ENCODE assay signal across 8 cellular contexts in the genomic region with DNA sequence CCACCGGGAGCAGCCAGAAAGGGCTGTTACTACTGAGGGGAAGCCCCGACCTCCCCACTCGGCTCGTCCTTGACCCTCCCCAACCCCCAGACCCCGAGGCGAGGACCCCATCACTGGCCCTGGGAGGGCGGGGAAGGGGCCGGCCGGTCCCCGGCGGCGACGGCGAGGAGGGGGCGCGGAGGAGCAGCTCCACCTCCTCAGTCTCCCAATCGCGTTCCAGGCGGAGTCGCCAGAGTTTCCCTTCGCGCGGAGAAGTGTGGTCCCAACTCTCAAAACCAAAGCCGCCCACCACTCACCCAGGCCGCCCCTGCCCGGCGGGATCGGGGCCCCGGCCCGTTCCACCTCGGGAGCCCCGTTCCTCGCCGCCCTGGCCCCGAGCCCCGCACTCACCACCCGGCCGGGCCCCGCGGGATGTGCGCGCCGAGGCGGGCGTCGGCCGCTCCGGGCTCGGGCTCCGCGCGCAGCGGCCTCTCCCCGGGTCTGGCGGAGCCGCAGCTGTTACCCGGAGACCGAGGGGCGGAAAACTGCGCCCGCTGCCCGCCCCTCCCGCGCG. TPM values are rescaled to one million over a fixed set of nuclear protein-coding genes. Genes with fewer than 3 reads are reported as not detected.
DNase-seq lines count a peak whose midpoint lies in the region; ATAC-seq, FAIRE-seq and TF ChIP-seq lines count a peak whose summit lies in the region.

No MANE protein-coding gene starts in this region.

- no peaks in the 10 kb centered on the region for H3K9me3 ChIP-seq in OCI-LY7 (ENCODE audit: low read length)
- no peaks in the 10 kb centered on the region for H3K9me3 ChIP-seq in endodermal cell (ENCODE audit: control insufficient read depth, low read length)

- peak; percentile 24 for ATAC-seq in GM19372 (IDR thresholded peaks at IDR 0.05; ENCODE audit: low read depth, unreplicated experiment)

- no peaks in the 10 kb centered on the region for H3K27me3 ChIP-seq in endodermal cell (ENCODE audit: control insufficient read depth, insufficient read depth, low read length, poor library complexity, severe bottlenecking)

- no peaks in the 10 kb centered on the region for H3K27me3 Mint-ChIP-seq in endodermal cell (ENCODE audit: insufficient read depth)

- H3K4me1 Mint-ChIP-seq in endodermal cell = peaks cover 43% of the 10 kb centered on the region

- no peak overlapping the region for H3K27ac ChIP-seq in OCI-LY7 (ENCODE audit: low read depth, low read length, poor library complexity, severe bottlenecking)
- H3K27ac ChIP-seq in endodermal cell (ENCODE audit: low read depth, low read length) = peak overlapping the region; percentile 99

- H3K36me3 ChIP-seq in OCI-LY7 (ENCODE audit: insufficient read depth, low read length) (peaks cover 28% of the 10 kb centered on the region; the same call in 1 of the 2 replicates), endodermal cell (ENCODE audit: control insufficient read depth, insufficient read depth, low read length) (peaks cover 25% of the 10 kb centered on the region)

- no peaks in the 10 kb centered on the region for H4K20me1 ChIP-seq in OCI-LY7 (ENCODE audit: insufficient read depth, low read length)

- WGBS in endodermal cell (ENCODE audit: insufficient coverage in 1 of 2, insufficient read length in 1 of 2), 2 experiments = 0% methylated on average over 25 to 65 of the region's 65 CpGs

- H3K4me2 ChIP-seq in OCI-LY7 (ENCODE audit: low read length) = peak overlapping the region; percentile 91

- no TSS peak for BruUV-seq in OCI-LY7 (replicated peaks; lab: Mats Ljungman, UMichigan)

- H3K9me3 Mint-ChIP-seq in endodermal cell = no peaks in the 10 kb centered on the region

- H3K79me2 ChIP-seq in OCI-LY7 (ENCODE audit: insufficient read depth, low read depth, low read length) = no peaks in the 10 kb centered on the region

- intact Hi-C loops in OCI-LY7 (cut with micrococcal nuclease; ENCODE audit: unreplicated experiment) = no loop called here

- H3K9me2 ChIP-seq in OCI-LY7 (ENCODE audit: insufficient read depth, low read length) = no peaks in the 10 kb centered on the region

- in situ Hi-C loops in ACHN (cut with HindIII; ENCODE audit: low pct_ligation_motif_present, low pct_unique_long_range_greater_than_20kb, low sequenced_read_pairs) = no loop called here

- H3K4me1 ChIP-seq in OCI-LY7 (ENCODE audit: insufficient read depth, low read length, poor library complexity, severe bottlenecking) = peaks cover 13% of the 10 kb centered on the region
- peaks cover 14% of the 10 kb centered on the region for H3K4me1 ChIP-seq in endodermal cell (ENCODE audit: control insufficient read depth, insufficient read depth, low read length)

- no peak for FAIRE-seq in RCC 7860 (lab: Jason Lieb, UNC)

- peak overlapping the region; percentile 85 for H3K9ac ChIP-seq in endodermal cell (ENCODE audit: extremely low read depth, low read length, poor library complexity, severe bottlenecking)

- POLR2A ChIA-PET in OCI-LY7 (lab: Charles Lee) = no interaction called here

- CTCF ChIA-PET in OCI-LY7 (lab: Charles Lee; ENCODE audit: unreplicated experiment) = no interaction called here

- DNase-seq in ACHN (peak; percentile 40), OCI-LY7 (ENCODE audit: low spot score) (no peak), endodermal cell (peak; percentile 80), midbrain (lab: John Stamatoyannopoulos, UW) (peak; percentile 58), ureter (ENCODE audit: low spot score) (peak; percentile 72), SIG-M5 (lab: John Stamatoyannopoulos, UW) (no peak), RCC 7860 (ENCODE audit: low spot score) (no peak)

- TF ChIP-seq CTCF in OCI-LY7 (conservative IDR thresholded peaks at IDR 0.05; ENCODE audit: low read length) (no peak), endodermal cell (conservative IDR thresholded peaks at IDR 0.05) (no peak)

- H3K4me3 Mint-ChIP-seq in endodermal cell = peak overlapping the region; percentile 90

- peak overlapping the region; percentile 63 for H2AFZ ChIP-seq in OCI-LY7 (ENCODE audit: low read length)

- H3K27ac Mint-ChIP-seq in endodermal cell = no peak overlapping the region

- H3K4me3 ChIP-seq in OCI-LY7 (ENCODE audit: low read depth, low read length, poor library complexity, severe bottlenecking) (peak overlapping the region; percentile 74), endodermal cell (ENCODE audit: low read length) (peak overlapping the region; percentile 84)

- peaks cover 28% of the 10 kb centered on the region for H3K36me3 Mint-ChIP-seq in endodermal cell (ENCODE audit: low read depth)

RNA-seq across cellular contexts. Expression of a gene that starts 0.9 kb away (rescaled TPM):
- 4.4 and 14.9 TPM in 2 replicates for total RNA-seq in OCI-LY7 (2014; rRNA removed; shearing (Covaris generic))
- total RNA-seq in OCI-LY7 (2022) = 6.4 and 7.7 TPM in 2 replicates
- 100 to 1,000 TPM; 175 to 216 TPM for total RNA-seq in endodermal cell
- 165 TPM for polyA plus RNA-seq in endodermal cell (2013, experiment 1 of 2)
- polyA plus RNA-seq in endodermal cell (2013, experiment 2 of 2) = 157 TPM
- total RNA-seq in ureter = 259 TPM

RNA-seq across cellular contexts. Expression of a gene that starts 11.0 kb away (rescaled TPM):
- 22.0 and 23.0 TPM in 2 replicates for total RNA-seq in OCI-LY7 (2014; rRNA removed; shearing (Covaris generic))
- total RNA-seq in OCI-LY7 (2022) = 21.2 and 24.9 TPM in 2 replicates
- total RNA-seq in endodermal cell = 10 to 100 TPM; 14.5 to 14.6 TPM
- polyA plus RNA-seq in endodermal cell (2013, experiment 1 of 2) = 15.2 TPM
- polyA plus RNA-seq in endodermal cell (2013, experiment 2 of 2) = 14.4 TPM
- total RNA-seq in ureter = 10.4 TPM

RNA-seq across cellular contexts. Expression of a gene that starts 11.1 kb away (rescaled TPM):
- total RNA-seq in OCI-LY7 (2014; rRNA removed; shearing (Covaris generic)) = 313 and 486 TPM in 2 replicates
- total RNA-seq in OCI-LY7 (2022) (226 and 250 TPM in 2 replicates), endodermal cell (100 to 1,000 TPM; 290 to 326 TPM), ureter (237 TPM)
- 420 TPM for polyA plus RNA-seq in endodermal cell (2013, experiment 1 of 2)
- polyA plus RNA-seq in endodermal cell (2013, experiment 2 of 2) = 414 TPM

RNA-seq across cellular contexts. Expression of a gene that starts 17.6 kb away (rescaled TPM):
- total RNA-seq in OCI-LY7 (2014; rRNA removed; shearing (Covaris generic)) = 16.3 and 16.8 TPM in 2 replicates
- total RNA-seq in OCI-LY7 (2022) (20.3 and 24.5 TPM in 2 replicates), endodermal cell (10 to 100 TPM; 11.7 to 16.1 TPM), ureter (9.6 TPM)
- 11.6 TPM for polyA plus RNA-seq in endodermal cell (2013, experiment 1 of 2)
- polyA plus RNA-seq in endodermal cell (2013, experiment 2 of 2) = 15.2 TPM

RNA-seq across cellular contexts. Expression of a gene that starts 56.9 kb away (rescaled TPM):
- total RNA-seq in OCI-LY7 (2014; rRNA removed; shearing (Covaris generic)) = 0.28 and 0.50 TPM in 2 replicates
- total RNA-seq in OCI-LY7 (2022) = 0.37 and 0.44 TPM in 2 replicates
- 1 to 10 TPM in 1 of 2 donors, under 1 TPM in 1; 0.13 to 1.4 TPM for total RNA-seq in endodermal cell
- 0.61 TPM for polyA plus RNA-seq in endodermal cell (2013, experiment 1 of 2)
- 0.62 TPM for polyA plus RNA-seq in endodermal cell (2013, experiment 2 of 2)
- 0.23 TPM for total RNA-seq in ureter

Comparison
In these comparisons a context has a peak if more than half of its experiments do, and no peak if none do; other contexts are left out.
1. DNase-seq: peak in ACHN (single experiment), endodermal cell (single experiment), midbrain (single experiment) and ureter (single experiment); none in OCI-LY7 (single experiment), SIG-M5 (single experiment) and RCC 7860 (single experiment).
2. RNA of a gene that starts 0.9 kb away (total RNA-seq): 259 TPM in ureter (single experiment) and 175 to 216 TPM in endodermal cell; 4.4 to 14.9 TPM in OCI-LY7; every median in the first group is over 10 times any median in the second.